In the genomic region with DNA sequence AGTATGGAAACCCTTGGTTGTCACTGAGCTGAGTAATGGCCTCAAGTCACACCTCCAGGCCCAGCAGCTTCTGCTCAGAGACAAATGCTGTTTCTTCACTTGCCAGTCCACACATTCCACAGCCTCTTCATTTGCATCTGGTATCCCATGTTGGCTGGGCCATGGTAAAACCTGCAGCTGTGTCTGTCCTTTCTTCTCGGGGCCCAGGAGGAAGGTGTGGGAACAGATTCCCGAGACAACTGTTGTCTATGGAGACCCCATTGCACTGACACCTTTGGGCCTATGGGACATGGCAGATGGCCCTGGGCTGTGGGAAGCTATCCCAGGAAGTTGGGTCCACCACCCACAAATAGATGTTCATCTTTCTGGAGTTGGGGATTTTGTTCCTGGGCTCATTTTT, we compare ENCODE assay signal across 2 cellular contexts.
TF ChIP-seq lines count a peak whose summit lies in the region.

No MANE protein-coding gene starts in this region.

TF ChIP-seq in IMR-90, 13 proteins besides CTCF, POLR2A, EP300 and RAD21:
- no peak for TF ChIP-seq RFX5 (IDR thresholded peaks at IDR 0.05; ENCODE audit: low read depth, low read length)
- TF ChIP-seq MAFK (IDR thresholded peaks at IDR 0.05; ENCODE audit: low read depth, low read length) = no peak
- no peak for TF ChIP-seq RCOR1 (IDR thresholded peaks at IDR 0.05; ENCODE audit: insufficient replicate concordance, low read length)
- TF ChIP-seq BHLHE40 (IDR thresholded peaks at IDR 0.05; ENCODE audit: low read depth, low read length) = no peak
- TF ChIP-seq, protein P1, sequence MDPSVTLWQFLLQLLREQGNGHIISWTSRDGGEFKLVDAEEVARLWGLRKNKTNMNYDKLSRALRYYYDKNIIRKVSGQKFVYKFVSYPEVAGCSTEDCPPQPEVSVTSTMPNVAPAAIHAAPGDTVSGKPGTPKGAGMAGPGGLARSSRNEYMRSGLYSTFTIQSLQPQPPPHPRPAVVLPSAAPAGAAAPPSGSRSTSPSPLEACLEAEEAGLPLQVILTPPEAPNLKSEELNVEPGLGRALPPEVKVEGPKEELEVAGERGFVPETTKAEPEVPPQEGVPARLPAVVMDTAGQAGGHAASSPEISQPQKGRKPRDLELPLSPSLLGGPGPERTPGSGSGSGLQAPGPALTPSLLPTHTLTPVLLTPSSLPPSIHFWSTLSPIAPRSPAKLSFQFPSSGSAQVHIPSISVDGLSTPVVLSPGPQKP (IDR thresholded peaks at IDR 0.05; ENCODE audit: borderline replicate concordance, low read depth, low read length) = no peak
- TF ChIP-seq SMC3 (IDR thresholded peaks at IDR 0.05; ENCODE audit: low read depth, low read length) = no peak
- TF ChIP-seq NFE2L2 (IDR thresholded peaks at IDR 0.05; ENCODE audit: low read depth, low read length) = no peak
- TF ChIP-seq MAZ (IDR thresholded peaks at IDR 0.05; ENCODE audit: borderline replicate concordance, low read depth, low read length) = no peak
- TF ChIP-seq CHD1 (IDR thresholded peaks at IDR 0.05; ENCODE audit: low read depth, low read length) = no peak
- TF ChIP-seq MXI1 (IDR thresholded peaks at IDR 0.05; ENCODE audit: borderline replicate concordance, low read depth, low read length) = no peak
- no peak for TF ChIP-seq CEBPB (IDR thresholded peaks at IDR 0.05; ENCODE audit: low read depth, low read length)
- TF ChIP-seq, protein P2, sequence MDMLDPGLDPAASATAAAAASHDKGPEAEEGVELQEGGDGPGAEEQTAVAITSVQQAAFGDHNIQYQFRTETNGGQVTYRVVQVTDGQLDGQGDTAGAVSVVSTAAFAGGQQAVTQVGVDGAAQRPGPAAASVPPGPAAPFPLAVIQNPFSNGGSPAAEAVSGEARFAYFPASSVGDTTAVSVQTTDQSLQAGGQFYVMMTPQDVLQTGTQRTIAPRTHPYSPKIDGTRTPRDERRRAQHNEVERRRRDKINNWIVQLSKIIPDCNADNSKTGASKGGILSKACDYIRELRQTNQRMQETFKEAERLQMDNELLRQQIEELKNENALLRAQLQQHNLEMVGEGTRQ (IDR thresholded peaks at IDR 0.05; ENCODE audit: low read depth, low read length) = no peak
- no peak for TF ChIP-seq FOS (IDR thresholded peaks at IDR 0.05; ENCODE audit: low read depth, low read length)
TF ChIP-seq in IMR-90: peak in this region for 0.

TF ChIP-seq in K562, 482 proteins besides CTCF, POLR2A, EP300 and RAD21:
- TF ChIP-seq WHSC1 (IDR thresholded peaks at IDR 0.05; ENCODE audit: low read length) (no peak), MEIS2 (IDR thresholded peaks at IDR 0.05; ENCODE audit: partially characterized antibody) (peak; percentile 42), L3MBTL2 (IDR thresholded peaks at IDR 0.05) (no peak), POLR2AphosphoS2 (IDR thresholded peaks at IDR 0.05; ENCODE audit: low read length) (no peak)
- TF ChIP-seq, protein P3, sequence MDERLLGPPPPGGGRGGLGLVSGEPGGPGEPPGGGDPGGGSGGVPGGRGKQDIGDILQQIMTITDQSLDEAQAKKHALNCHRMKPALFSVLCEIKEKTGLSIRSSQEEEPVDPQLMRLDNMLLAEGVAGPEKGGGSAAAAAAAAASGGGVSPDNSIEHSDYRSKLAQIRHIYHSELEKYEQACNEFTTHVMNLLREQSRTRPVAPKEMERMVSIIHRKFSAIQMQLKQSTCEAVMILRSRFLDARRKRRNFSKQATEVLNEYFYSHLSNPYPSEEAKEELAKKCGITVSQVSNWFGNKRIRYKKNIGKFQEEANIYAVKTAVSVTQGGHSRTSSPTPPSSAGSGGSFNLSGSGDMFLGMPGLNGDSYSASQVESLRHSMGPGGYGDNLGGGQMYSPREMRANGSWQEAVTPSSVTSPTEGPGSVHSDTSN (CRISPR knock-in tag; IDR thresholded peaks at IDR 0.05; ENCODE audit: low read depth) = no peak
- TF ChIP-seq, protein P3 (tag; conservative IDR thresholded peaks at IDR 0.05; ENCODE audit: low read depth) = 0 out of 2 replicates have a peak, but pooled peaks have one; percentile 28
- TF ChIP-seq, protein P4, sequence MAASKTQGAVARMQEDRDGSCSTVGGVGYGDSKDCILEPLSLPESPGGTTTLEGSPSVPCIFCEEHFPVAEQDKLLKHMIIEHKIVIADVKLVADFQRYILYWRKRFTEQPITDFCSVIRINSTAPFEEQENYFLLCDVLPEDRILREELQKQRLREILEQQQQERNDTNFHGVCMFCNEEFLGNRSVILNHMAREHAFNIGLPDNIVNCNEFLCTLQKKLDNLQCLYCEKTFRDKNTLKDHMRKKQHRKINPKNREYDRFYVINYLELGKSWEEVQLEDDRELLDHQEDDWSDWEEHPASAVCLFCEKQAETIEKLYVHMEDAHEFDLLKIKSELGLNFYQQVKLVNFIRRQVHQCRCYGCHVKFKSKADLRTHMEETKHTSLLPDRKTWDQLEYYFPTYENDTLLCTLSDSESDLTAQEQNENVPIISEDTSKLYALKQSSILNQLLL (CRISPR knock-in tag; IDR thresholded peaks at IDR 0.05; ENCODE audit: borderline replicate concordance) = no peak
